Comparison of ENCODE assay signal across 1 cellular context in genomic region chr3:113051222-113051804, GRCh38.
TF ChIP-seq lines count a peak whose summit lies in the region.

No MANE protein-coding gene starts in this region.

TF ChIP-seq in GM12878, 131 proteins besides CTCF, POLR2A, EP300 and RAD21 (continued from another document and continues in another):
- peak; percentile 67; the same call in 1 of the 2 replicates for TF ChIP-seq RB1 (IDR thresholded peaks at IDR 0.05; ENCODE audit: borderline replicate concordance)
- no peak for TF ChIP-seq SREBF1 (IDR thresholded peaks at IDR 0.05; ENCODE audit: low read length)
- no peak for TF ChIP-seq KDM1A (IDR thresholded peaks at IDR 0.05; ENCODE audit: borderline replicate concordance)
- TF ChIP-seq NRF1 (conservative IDR thresholded peaks at IDR 0.05; ENCODE audit: low read depth, low read length), result no peak
- no peak for TF ChIP-seq POLR2AphosphoS5 (IDR thresholded peaks at IDR 0.05; ENCODE audit: low read length)
- TF ChIP-seq TCF3 (IDR thresholded peaks at IDR 0.05; ENCODE audit: borderline replicate concordance, insufficient read depth, low read depth, low read length), result no peak
- no peak for TF ChIP-seq IKZF1 (conservative IDR thresholded peaks at IDR 0.05)
- TF ChIP-seq WRNIP1 (IDR thresholded peaks at IDR 0.05; ENCODE audit: borderline replicate concordance, low read depth, low read length), result 0 out of 2 replicates have a peak, but pooled peaks have one; percentile 77
- TF ChIP-seq MYC (IDR thresholded peaks at IDR 0.05; ENCODE audit: insufficient read depth, insufficient read length, insufficient replicate concordance, low read length, severe bottlenecking), result no peak
- TF ChIP-seq TCF12 (IDR thresholded peaks at IDR 0.05; ENCODE audit: low read depth, low read length), result no peak
- peak; percentile 99 for TF ChIP-seq JUNB (IDR thresholded peaks at IDR 0.05)
- TF ChIP-seq CBX5 (IDR thresholded peaks at IDR 0.05; ENCODE audit: low read depth), result no peak
- TF ChIP-seq ZBTB4 (CRISPR knock-in tag; IDR thresholded peaks at IDR 0.05), result no peak
- TF ChIP-seq PBX3 (IDR thresholded peaks at IDR 0.05; ENCODE audit: insufficient replicate concordance, low read depth, low read length), result no peak
- TF ChIP-seq ZBED1 (IDR thresholded peaks at IDR 0.05; ENCODE audit: borderline replicate concordance), result no peak
- TF ChIP-seq E2F4 (IDR thresholded peaks at IDR 0.05; ENCODE audit: low read depth, low read length), result no peak
- no peak for TF ChIP-seq KAT2A (conservative IDR thresholded peaks at IDR 0.05; ENCODE audit: control insufficient read depth, low read depth, low read length)
- no peak for TF ChIP-seq ATF2 (IDR thresholded peaks at IDR 0.05; ENCODE audit: low read length)
- TF ChIP-seq CBFB (IDR thresholded peaks at IDR 0.05; ENCODE audit: low read depth), result no peak
- peak; percentile 92 for TF ChIP-seq RAD51 (IDR thresholded peaks at IDR 0.05)
- 0 out of 2 replicates have a peak, but pooled peaks have one; percentile 31 for TF ChIP-seq ZNF24 (IDR thresholded peaks at IDR 0.05)
- TF ChIP-seq ZNF217 (IDR thresholded peaks at IDR 0.05), result no peak
- TF ChIP-seq CHD4 (IDR thresholded peaks at IDR 0.05), result no peak
- no peak for TF ChIP-seq CEBPB (IDR thresholded peaks at IDR 0.05; ENCODE audit: borderline replicate concordance in 1 of 2, low read depth in 2 of 2, low read length in 2 of 2)
- peak; percentile 76 for TF ChIP-seq RUNX3 (IDR thresholded peaks at IDR 0.05; ENCODE audit: low read length)
- peak; percentile 58; the same call in 1 of the 2 replicates for TF ChIP-seq ZSCAN29 (IDR thresholded peaks at IDR 0.05)
- no peak; a peak in 1 of 4 replicates for TF ChIP-seq IKZF2 (IDR thresholded peaks at IDR 0.05)
- no peak for TF ChIP-seq ZZZ3 (IDR thresholded peaks at IDR 0.05; ENCODE audit: control insufficient read depth, insufficient read length, low read depth)
- no peak for TF ChIP-seq ASH2L (IDR thresholded peaks at IDR 0.05; ENCODE audit: borderline replicate concordance, low read depth)
- 0 out of 2 replicates have a peak, but pooled peaks have one; percentile 21 for TF ChIP-seq ELK1 (IDR thresholded peaks at IDR 0.05; ENCODE audit: low read depth, low read length)
- no peak for TF ChIP-seq NFYA (IDR thresholded peaks at IDR 0.05; ENCODE audit: borderline replicate concordance, low read depth, low read length)
- TF ChIP-seq CHD2 (IDR thresholded peaks at IDR 0.05; ENCODE audit: borderline replicate concordance, low read depth, low read length), result no peak
- TF ChIP-seq FOS (IDR thresholded peaks at IDR 0.05; ENCODE audit: borderline replicate concordance, extremely low read depth, insufficient read length), result no peak
- no peak for TF ChIP-seq HDAC6 (IDR thresholded peaks at IDR 0.05; ENCODE audit: unreplicated experiment)
- peak; percentile 99 for TF ChIP-seq JUND (IDR thresholded peaks at IDR 0.05; ENCODE audit: low read depth, low read length)
- no peak for TF ChIP-seq E2F8 (IDR thresholded peaks at IDR 0.05; ENCODE audit: low read depth, partially characterized antibody)
- TF ChIP-seq RCOR1 (conservative IDR thresholded peaks at IDR 0.05; ENCODE audit: low read depth, low read length), result 0 out of 2 replicates have a peak, but pooled peaks have one; percentile 72
- no peak for TF ChIP-seq GABPA (IDR thresholded peaks at IDR 0.05; ENCODE audit: low read depth)
- TF ChIP-seq BMI1 (IDR thresholded peaks at IDR 0.05; ENCODE audit: borderline replicate concordance), result 0 out of 2 replicates have a peak, but pooled peaks have one; percentile 46
- no peak for TF ChIP-seq SMAD5 (IDR thresholded peaks at IDR 0.05; ENCODE audit: low read depth)
- TF ChIP-seq PAX8 (IDR thresholded peaks at IDR 0.05), result no peak
- TF ChIP-seq MYB (IDR thresholded peaks at IDR 0.05; ENCODE audit: borderline replicate concordance, low read depth, low read length), result no peak
- no peak for TF ChIP-seq ZNF687 (IDR thresholded peaks at IDR 0.05)
- TF ChIP-seq ATF7 (IDR thresholded peaks at IDR 0.05; ENCODE audit: low read depth), result peak; percentile 64
- TF ChIP-seq SRF (IDR thresholded peaks at IDR 0.05; ENCODE audit: low read depth in 2 of 2, low read length in 2 of 2), result 0 out of 4 replicates have a peak, but pooled peaks of 1 of the 2 experiments have one; percentile 39
- no peak for TF ChIP-seq YBX1 (IDR thresholded peaks at IDR 0.05)
- no peak for TF ChIP-seq REST (IDR thresholded peaks at IDR 0.05; ENCODE audit: low read depth, low read length)
